ENCODE assay signal across 8 cellular contexts in genomic region chr22:29205598-29206371, GRCh38. TPM values are rescaled to one million over a fixed set of nuclear protein-coding genes. Genes with fewer than 3 reads are reported as not detected.
DNase-seq lines count a peak whose midpoint lies in the region; ATAC-seq, FAIRE-seq and TF ChIP-seq lines count a peak whose summit lies in the region.

Gene EMID1 (plus strand): TSS chr22:29205896. CDS start chr22:29206039, 143 bp downstream.

- peak within 1 kb of the TSS; percentile 34 for H3K27ac Mint-ChIP-seq in T-helper 17 cell
- peak within 1 kb of the TSS; percentile 85 for H3K27ac Mint-ChIP-seq in neural crest cell (ENCODE audit: unreplicated experiment)

- H3K9me3 ChIP-seq in T-helper 17 cell (ENCODE audit: control insufficient read depth, low read length, poor library complexity, severe bottlenecking) (no peaks in the 10 kb centered on the region), esophagus squamous epithelium (no peaks in the 10 kb centered on the region)

- TF ChIP-seq POLR2A in GM12891 (IDR thresholded peaks at IDR 0.05; ENCODE audit: low read depth, low read length) (0 out of 2 replicates have a peak, but pooled peaks have one; percentile 20), esophagus squamous epithelium (IDR thresholded peaks at IDR 0.05) (no peak)

- FAIRE-seq in GM12891 (lab: Jason Lieb, UNC): peak; percentile 82

- H3K36me3 Mint-ChIP-seq in T-helper 17 cell (ENCODE audit: low read depth): peaks cover 2% of the 10 kb centered on the region
- H3K36me3 Mint-ChIP-seq in neural crest cell (ENCODE audit: low read depth): no peaks in the 10 kb centered on the region

- peaks cover 27% of the 10 kb centered on the region for H3K4me1 Mint-ChIP-seq in T-helper 17 cell
- H3K4me1 Mint-ChIP-seq in neural crest cell: peaks cover 46% of the 10 kb centered on the region

- no peaks in the 10 kb centered on the region for H3K36me3 ChIP-seq in esophagus squamous epithelium

- H3K4me1 ChIP-seq in esophagus squamous epithelium: peaks cover 11 to 52% (median 15%) of the 10 kb centered on the region in 3 donors

- peak within 1 kb of the TSS; percentile 87 for H3K4me3 Mint-ChIP-seq in T-helper 17 cell
- peak within 1 kb of the TSS; percentile 90 for H3K4me3 Mint-ChIP-seq in neural crest cell

- H3K4me3 ChIP-seq in AG09309 (ENCODE audit: control insufficient read depth, low read depth, low read length): peak within 1 kb of the TSS; percentile 39
- peak within 1 kb of the TSS; percentile 31 to 70 (median 54) for H3K4me3 ChIP-seq in esophagus squamous epithelium

- H3K9me3 Mint-ChIP-seq in neural crest cell: no peaks in the 10 kb centered on the region

- TF ChIP-seq CTCF in AG09309 (IDR thresholded peaks at IDR 0.05; ENCODE audit: control insufficient read depth, insufficient read depth, low read depth, low read length, missing control alignments): peak; percentile 21
- peak in 1 of 6 experiments; percentile 8 for TF ChIP-seq CTCF in esophagus squamous epithelium (IDR thresholded peaks at IDR 0.05)
- no peak for TF ChIP-seq CTCF in neural crest cell (conservative IDR thresholded peaks at IDR 0.05)

- peak; percentile 42 for ATAC-seq in T-helper 17 cell

- H3K27me3 Mint-ChIP-seq in T-helper 17 cell (peaks cover 39% of the 10 kb centered on the region), neural crest cell (ENCODE audit: low read depth) (peaks cover 13% of the 10 kb centered on the region)

- DNase-seq in AG09309 (ENCODE audit: low read depth) (no peak), GM12891 (ENCODE audit: insufficient read length, low spot score) (no peak), T-helper 17 cell (no peak), esophagus squamous epithelium (lab: John Stamatoyannopoulos, UW) (no peak), neural crest cell (ENCODE audit: low read depth, low spot score) (no peak), mesenteric fat pad (ENCODE audit: low spot score) (no peak), GDM1 (lab: John Stamatoyannopoulos, UW) (no peak)
- DNase-seq in stimulated activated naive CD4-positive, alpha-beta T cell (lab: John Stamatoyannopoulos, UW): no peak

- WGBS in esophagus squamous epithelium, 2 donors: 8 to 12% methylated on average over 8 to 9 of the region's 90 CpGs

- peaks cover 0 to 24% (median 0%) of the 10 kb centered on the region in 4 donors for H3K27me3 ChIP-seq in esophagus squamous epithelium

- intact Hi-C loops in esophagus squamous epithelium (cut with DNase I): no loop called here

- peak within 1 kb of the TSS in 2 of 4 donors; percentile 22 to 42 for H3K27ac ChIP-seq in esophagus squamous epithelium

TF ChIP-seq in GM12891, 5 proteins besides CTCF, POLR2A, EP300 and RAD21:
- TF ChIP-seq PAX5 (IDR thresholded peaks at IDR 0.05; ENCODE audit: insufficient read depth, low read length, severe bottlenecking): no peak
- no peak for TF ChIP-seq TAF1 (IDR thresholded peaks at IDR 0.05; ENCODE audit: low read depth, low read length)
- 0 out of 2 replicates have a peak, but pooled peaks have one; percentile 3 for TF ChIP-seq POU2F2 (IDR thresholded peaks at IDR 0.05; ENCODE audit: low read depth, low read length)
- no peak for TF ChIP-seq POLR2AphosphoS5 (IDR thresholded peaks at IDR 0.05; ENCODE audit: low read depth, low read length)
- TF ChIP-seq SPI1 (IDR thresholded peaks at IDR 0.05; ENCODE audit: low read depth, low read length): no peak

RNA-seq across cellular contexts. Expression of gene EMID1, which starts in this region (rescaled TPM):
- 16.4 TPM for polyA plus RNA-seq in GM12891 (2012; ENCODE audit: low read depth, missing spikeins)
- total RNA-seq in T-helper 17 cell: not detected
- 1 to 10 TPM in 1 of 4 donors, under 1 TPM in 2, not detected in 1; 0.18 to 1.5 (median 0.50) TPM for total RNA-seq in esophagus squamous epithelium
- total RNA-seq in neural crest cell: 9.0 and 10.4 TPM in 2 replicates
- 1.4 TPM for total RNA-seq in mesenteric fat pad

Comparison
In these comparisons a context has a peak if more than half of its experiments do, and no peak if none do; other contexts are left out.
1. Peak in ATAC-seq in T-helper 17 cell; RNA of the gene not detected or under 1 TPM.